Comparison of ENCODE assay signal across 10 cellular contexts in genomic region chr5:135920199-135920598, GRCh38. TPM values are rescaled to one million over a fixed set of nuclear protein-coding genes. Genes with fewer than 3 reads are reported as not detected.
"Had no signal": no experiment of that assay in that cellular context is flagged by ENCODE, and none has a peak within 500 bp of the region (broad histone marks: within the 10 kb centered on the region; RNA-seq: fewer than 3 reads in every experiment).

No MANE protein-coding gene starts in this region.

- ATAC-seq: HepG2, K562 had no signal

- H3K9ac ChIP-seq: KMS-11 had no signal

- H3K27ac ChIP-seq: HL-60, KMS-11 had no signal

- DNase-seq: IMR-90, KBM-7, KG1 had no signal

- H3K4me2 ChIP-seq: KMS-11 had no signal

- H3K4me3 ChIP-seq: K562 had no signal

RNA-seq across cellular contexts. Expression of gene IL9, which starts 24.6 kb away (rescaled TPM):
- total RNA-seq: HepG2, HT-29, HT1080, IMR-90, K562 had no signal
- polyA plus RNA-seq: HepG2, IgD-negative memory B cell, IMR-90, K562 had no signal

RNA-seq across cellular contexts. Expression of gene LECT2, which starts 34.6 kb away (rescaled TPM):
- total RNA-seq: HepG2, HT-29, HT1080, IMR-90, K562 had no signal
- polyA plus RNA-seq: HepG2, IgD-negative memory B cell, IMR-90, K562 had no signal
